8 cellular contexts compared by ENCODE assay signal in genomic region chr2:24971300-24971549, GRCh38. TPM values are rescaled to one million over a fixed set of nuclear protein-coding genes. Genes with fewer than 3 reads are reported as not detected.
DNase-seq lines count a peak whose midpoint lies in the region; ATAC-seq and TF ChIP-seq lines count a peak whose summit lies in the region.

No MANE protein-coding gene starts in this region.

- H3K4me3 Mint-ChIP-seq in chondrocyte (ENCODE audit: unreplicated experiment) (peak overlapping the region; percentile 94), memory B cell (peak overlapping the region; percentile 95)

- H3K9me3 ChIP-seq in thymus (ENCODE audit: control insufficient read depth), result no peaks in the 10 kb centered on the region

- TF ChIP-seq CTCF in GM12864 (IDR thresholded peaks at IDR 0.05; ENCODE audit: low read depth, low read length, missing control alignments), result no peak
- TF ChIP-seq CTCF in LNCaP clone FGC (IDR thresholded peaks at IDR 0.05; ENCODE audit: control insufficient read depth, extremely low read depth, insufficient read depth), result no peak
- peak; percentile 30 for TF ChIP-seq CTCF in chondrocyte (IDR thresholded peaks at IDR 0.05)

- H3K27me3 Mint-ChIP-seq in chondrocyte (ENCODE audit: low read depth) (no peaks in the 10 kb centered on the region), memory B cell (no peaks in the 10 kb centered on the region)

- H3K36me3 Mint-ChIP-seq in chondrocyte (ENCODE audit: low read depth) (peaks cover 7% of the 10 kb centered on the region), memory B cell (peaks cover 5% of the 10 kb centered on the region)

- H3K27ac Mint-ChIP-seq in chondrocyte (ENCODE audit: unreplicated experiment) (peak overlapping the region; percentile 100), memory B cell (peak overlapping the region; percentile 100)

- H3K27me3 ChIP-seq in thymus (ENCODE audit: control insufficient read depth, insufficient read depth), result no peaks in the 10 kb centered on the region

- peak overlapping the region; percentile 73 for H3K4me3 ChIP-seq in GM12864 (ENCODE audit: low read depth, low read length)
- H3K4me3 ChIP-seq in LNCaP clone FGC (ENCODE audit: low read depth, low read length), result peak overlapping the region; percentile 96
- peak overlapping the region; percentile 77 for H3K4me3 ChIP-seq in thymus (ENCODE audit: low read length)

- H3K4me1 Mint-ChIP-seq in chondrocyte (ENCODE audit: low read depth), result peaks cover 14% of the 10 kb centered on the region
- peaks cover 8% of the 10 kb centered on the region for H3K4me1 Mint-ChIP-seq in memory B cell

- peaks cover 4% of the 10 kb centered on the region for H3K4me1 ChIP-seq in thymus (ENCODE audit: control insufficient read depth, insufficient read depth, low read length)

- no peak for DNase-seq in GM12864 (ENCODE audit: low read depth)
- no peak for DNase-seq in LNCaP clone FGC (ENCODE audit: low read depth)
- no peak for DNase-seq in chondrocyte (ENCODE audit: low spot score)
- no peak for DNase-seq in memory B cell (ENCODE audit: low spot score in 2 of 2)
- no peak for DNase-seq in KG1 (lab: John Stamatoyannopoulos, UW)
- DNase-seq in NOMO-1 (lab: John Stamatoyannopoulos, UW; ENCODE audit: unreplicated experiment in 2 of 2), result no peak

- WGBS in thymus, result under 1% methylated on average over 20 of the region's 20 CpGs

- no peak for ATAC-seq in memory B cell (ENCODE audit: low read depth)
- no peak for ATAC-seq in HG02840 (IDR thresholded peaks at IDR 0.05; ENCODE audit: low FRiP score, unreplicated experiment)

- peak overlapping the region; percentile 100 for H3K27ac ChIP-seq in thymus (ENCODE audit: low read depth)

- no peaks in the 10 kb centered on the region for H3K9me3 Mint-ChIP-seq in chondrocyte (ENCODE audit: low read depth)
- H3K9me3 Mint-ChIP-seq in memory B cell, result no peaks in the 10 kb centered on the region

- H3K36me3 ChIP-seq in thymus (ENCODE audit: control insufficient read depth, insufficient read depth), result peaks cover 3% of the 10 kb centered on the region

RNA-seq across cellular contexts. Expression of gene DNAJC27, which starts 0.5 kb away (rescaled TPM):
- 3.8 to 4.9 TPM (median 4.0 TPM) in 3 replicates for total RNA-seq in chondrocyte
- polyA plus RNA-seq in thymus, result 5.2 TPM

RNA-seq across cellular contexts. Expression of gene ADCY3, which starts 51.2 kb away (rescaled TPM):
- 57.5 to 69.3 TPM (median 62.6 TPM) in 3 replicates for total RNA-seq in chondrocyte
- 37.1 TPM for polyA plus RNA-seq in thymus
